12 cellular contexts compared by ENCODE assay signal in genomic region chr1:74463301-74463988, GRCh38. TPM values are rescaled to one million over a fixed set of nuclear protein-coding genes. Genes with fewer than 3 reads are reported as not detected.
A peak's percentile ranks its signal among the peaks of the same experiment; 100 is the strongest.
DNase-seq lines count a peak whose midpoint lies in the region; ATAC-seq and TF ChIP-seq lines count a peak whose summit lies in the region.
"Had no signal": no experiment of that assay in that cellular context is flagged by ENCODE, and none has a peak within 500 bp of the region (broad histone marks: within the 10 kb centered on the region; RNA-seq: fewer than 3 reads in every experiment).

No MANE protein-coding gene starts in this region.

- TF ChIP-seq CTCF in gastrocnemius medialis (IDR thresholded peaks at IDR 0.05 in 4 of 5, conservative IDR thresholded peaks at IDR 0.05 in 1 of 5) = no peak
- TF ChIP-seq CTCF in ovary (IDR thresholded peaks at IDR 0.05) = no peak

- 68 to 71% (median 69%) methylated on average over 9 of the region's 9 CpGs for WGBS in ovary, 3 donors

- H3K27me3 ChIP-seq in gastrocnemius medialis (no peaks in the 10 kb centered on the region), ovary (no peaks in the 10 kb centered on the region)

- H3K4me1 ChIP-seq in gastrocnemius medialis (no peaks in the 10 kb centered on the region), ovary (ENCODE audit: insufficient read depth) (no peaks in the 10 kb centered on the region)
- H3K4me1 ChIP-seq: A549 had no signal

- intact Hi-C loops in gastrocnemius medialis (cut with DNase I; ENCODE audit: low total_unique reads) = no loop called here
- intact Hi-C loops in ovary (cut with DNase I) = no loop called here

- no peaks in the 10 kb centered on the region for H3K9me3 ChIP-seq in gastrocnemius medialis
- H3K9me3 ChIP-seq in ovary = no peaks in the 10 kb centered on the region
- H3K9me3 ChIP-seq: A549 had no signal

- TF ChIP-seq EP300 in ovary (IDR thresholded peaks at IDR 0.05) = no peak

- peak overlapping the region in 2 of 4 donors; percentile 3 to 31 for H3K27ac ChIP-seq in gastrocnemius medialis
- no peak overlapping the region for H3K27ac ChIP-seq in ovary
- H3K27ac ChIP-seq: A549, KMS-11, SK-N-MC had no signal

- no peaks in the 10 kb centered on the region for H3K36me3 ChIP-seq in gastrocnemius medialis
- no peaks in the 10 kb centered on the region for H3K36me3 ChIP-seq in ovary

- TF ChIP-seq POLR2A in gastrocnemius medialis (IDR thresholded peaks at IDR 0.05) (no peak), ovary (IDR thresholded peaks at IDR 0.05) (no peak)

- DNase-seq in NCI-H2171 treated with DMSO at 0.1 percent for 48 hours (lab: John Stamatoyannopoulos, UW) (peak; percentile 25), NCI-H2171 (lab: John Stamatoyannopoulos, UW) (no peak), RKO (ENCODE audit: low spot score) (peak; percentile 49), gastrocnemius medialis (no peak), ovary (no peak), NCI-H345 (lab: John Stamatoyannopoulos, UW) (no peak), cortex of kidney (lab: John Stamatoyannopoulos, UW) (no peak)

- ATAC-seq in HG02798 (IDR thresholded peaks at IDR 0.05; ENCODE audit: poor library complexity, unreplicated experiment) (peak; percentile 77), gastrocnemius medialis (peak; percentile 39 to 78)
- ATAC-seq: A549 had no signal

- in situ Hi-C loops in gastrocnemius medialis (cut with MboI; ENCODE audit: low sequenced_read_pairs in 4 of 4) = no loop called here

- no peak overlapping the region for H3K4me3 ChIP-seq in gastrocnemius medialis
- H3K4me3 ChIP-seq in ovary = no peak overlapping the region
- H3K4me3 ChIP-seq: A549, SK-N-MC had no signal

RNA-seq across cellular contexts. Expression of gene LRRC53, which starts 49.0 kb away (rescaled TPM):
- total RNA-seq in gastrocnemius medialis (not detected), ovary (not detected)
- not detected for polyA plus RNA-seq in ovary
- polyA plus RNA-seq: A549, esophagus had no signal

Comparison
In these comparisons a context has a peak if more than half of its experiments do, and no peak if none do; other contexts are left out.
1. DNase-seq: peak in NCI-H2171 treated with DMSO at 0.1 percent for 48 hours (single experiment) and RKO (single experiment); none in NCI-H2171 (single experiment), gastrocnemius medialis (0 of 2), ovary (0 of 5), NCI-H345 (single experiment) and cortex of kidney (single experiment).